17 cellular contexts compared by ENCODE assay signal in the genomic region with DNA sequence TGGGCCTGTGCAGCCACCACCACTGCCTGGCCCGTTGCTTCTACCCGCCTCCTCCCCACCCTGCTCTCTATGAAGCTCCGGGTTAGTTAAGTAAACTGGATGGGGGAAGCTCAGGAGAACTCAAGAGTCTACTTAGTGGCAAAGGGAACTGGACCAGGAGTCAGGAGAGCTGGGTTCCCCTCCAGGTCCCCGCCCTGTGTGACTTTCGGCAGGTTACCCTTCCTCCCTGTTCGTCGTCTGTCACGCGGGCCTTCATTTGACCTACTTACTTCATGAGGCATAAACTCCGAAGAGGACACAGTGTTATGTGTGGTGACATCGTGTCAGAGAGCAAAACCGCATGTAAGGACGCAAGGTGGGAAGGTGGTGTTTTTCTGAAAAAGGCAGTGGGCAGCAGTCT.
A peak's percentile ranks its signal among the peaks of the same experiment; 100 is the strongest.
DNase-seq lines count a peak whose midpoint lies in the region; FAIRE-seq and TF ChIP-seq lines count a peak whose summit lies in the region.
"Had no signal": no experiment of that assay in that cellular context is flagged by ENCODE, and none has a peak within 500 bp of the region (broad histone marks: within the 10 kb centered on the region; RNA-seq: fewer than 3 reads in every experiment).

No MANE protein-coding gene starts in this region.

- H3K27me3 Mint-ChIP-seq in endodermal cell (ENCODE audit: insufficient read depth) (no peaks in the 10 kb centered on the region), type B pancreatic cell (no peaks in the 10 kb centered on the region)
- H3K27me3 Mint-ChIP-seq: CD4-positive, alpha-beta memory T cell had no signal

- no peaks in the 10 kb centered on the region for H3K9me3 Mint-ChIP-seq in endodermal cell
- no peaks in the 10 kb centered on the region for H3K9me3 Mint-ChIP-seq in type B pancreatic cell

- H3K36me3 ChIP-seq in endodermal cell (ENCODE audit: control insufficient read depth, insufficient read depth, low read length) (peaks cover 23% of the 10 kb centered on the region), kidney (ENCODE audit: control insufficient read depth in 1 of 2, insufficient read depth in 2 of 2, low read length in 2 of 2) (peaks cover 13 to 18% of the 10 kb centered on the region in 2 donors), sigmoid colon (peaks cover 18 to 89% (median 49%) of the 10 kb centered on the region in 4 donors), H7 (replicated peaks; ENCODE audit: control insufficient read depth, insufficient read depth, low read length) (peaks cover 3% of the 10 kb centered on the region)
- H3K36me3 ChIP-seq: BE2C had no signal

- TF ChIP-seq CTCF in endodermal cell (conservative IDR thresholded peaks at IDR 0.05) (no peak), kidney (IDR thresholded peaks at IDR 0.05; ENCODE audit: borderline replicate concordance, extremely low read depth, insufficient read depth) (no peak), sigmoid colon (IDR thresholded peaks at IDR 0.05) (no peak), type B pancreatic cell (conservative IDR thresholded peaks at IDR 0.05) (no peak), RWPE1 (conservative IDR thresholded peaks at IDR 0.05; ENCODE audit: low read depth) (no peak)

- H3K36me3 Mint-ChIP-seq in endodermal cell (ENCODE audit: low read depth) (peaks cover 32% of the 10 kb centered on the region), type B pancreatic cell (peaks cover 15% of the 10 kb centered on the region)

- no peak for TF ChIP-seq EP300 in sigmoid colon (IDR thresholded peaks at IDR 0.05)

- FAIRE-seq in kidney (lab: Jason Lieb, UNC): no peak
- FAIRE-seq: A549, GM12892 had no signal

- H3K4me1 ChIP-seq in endodermal cell (ENCODE audit: control insufficient read depth, insufficient read depth, low read length) (peaks cover 10% of the 10 kb centered on the region), kidney (ENCODE audit: control insufficient read depth in 1 of 2, insufficient read depth in 1 of 2, low read depth in 1 of 2, low read length in 2 of 2) (no peaks in the 10 kb centered on the region), sigmoid colon (peaks cover 0 to 35% (median 22%) of the 10 kb centered on the region in 4 donors)
- H3K4me1 ChIP-seq: A549, BE2C had no signal

- H3K4me3 Mint-ChIP-seq in endodermal cell (no peak overlapping the region), type B pancreatic cell (no peak overlapping the region)
- H3K4me3 Mint-ChIP-seq: CD4-positive, alpha-beta memory T cell had no signal

- H3K4me1 Mint-ChIP-seq in endodermal cell (peaks cover 23% of the 10 kb centered on the region), type B pancreatic cell (ENCODE audit: unreplicated experiment) (peaks cover 8% of the 10 kb centered on the region)

- 80 to 86% methylated on average over 2 to 13 of the region's 13 CpGs for WGBS in endodermal cell (ENCODE audit: insufficient coverage in 1 of 2, insufficient read length in 1 of 2), 2 experiments
- whole genome bisulfite sequencing in sigmoid colon, 2 donors: 82 to 87% methylated on average over 13 of the region's 13 CpGs

- H3K4me3 ChIP-seq in endodermal cell (ENCODE audit: low read length): no peak overlapping the region
- no peak overlapping the region for H3K4me3 ChIP-seq in kidney (ENCODE audit: low read length in 2 of 2)
- no peak overlapping the region for H3K4me3 ChIP-seq in sigmoid colon
- H3K4me3 ChIP-seq in H7 (ENCODE audit: insufficient read depth, low read depth, low read length): no peak overlapping the region
- H3K4me3 ChIP-seq: A549, HAP-1 had no signal

- intact Hi-C loops in kidney (cut with DNase I): no loop called here
- intact Hi-C loops in sigmoid colon (cut with DNase I): loop anchor here (10.0 kb wide), 1 partner anchor 69 kb away; no protein-coding TSS in a partner anchor

- DNase-seq in endodermal cell (no peak), kidney (peak; percentile 29), sigmoid colon (no peak), type B pancreatic cell (ENCODE audit: extremely low spot score, unreplicated experiment) (no peak), H7 (no peak), RWPE1 (ENCODE audit: low spot score) (no peak)
- DNase-seq in activated CD4-positive, CD25-positive, alpha-beta regulatory T cell (lab: John Stamatoyannopoulos, UW): no peak
- DNase-seq: BE2C; CD4-positive, alpha-beta memory T cell; DMS79 treated with DMSO at 0.1 percent for 48 hours; EL; GDM1; GOT3 had no signal

- H3K9me3 ChIP-seq in endodermal cell (ENCODE audit: control insufficient read depth, low read length): no peaks in the 10 kb centered on the region
- no peaks in the 10 kb centered on the region for H3K9me3 ChIP-seq in kidney (ENCODE audit: control insufficient read depth in 1 of 2, low read length in 2 of 2)
- no peaks in the 10 kb centered on the region for H3K9me3 ChIP-seq in sigmoid colon
- H3K9me3 ChIP-seq: A549, BE2C, HAP-1 had no signal

- H3K9ac ChIP-seq in endodermal cell (ENCODE audit: extremely low read depth, low read length, poor library complexity, severe bottlenecking) (no peak overlapping the region), kidney (ENCODE audit: low read length in 2 of 2) (no peak overlapping the region)

- CTCF ChIA-PET in RWPE1 (lab: Yijun Ruan, JAX): no interaction called here

- no peak overlapping the region for H3K27ac ChIP-seq in endodermal cell (ENCODE audit: low read depth, low read length)
- H3K27ac ChIP-seq in kidney (ENCODE audit: low read depth in 2 of 2, low read length in 2 of 2): no peak overlapping the region
- H3K27ac ChIP-seq in sigmoid colon: peak overlapping the region in 3 of 4 donors; percentile 64 to 77 (median 68)
- no peak overlapping the region for H3K27ac ChIP-seq in RWPE1
- H3K27ac ChIP-seq: A549, C4-2B had no signal

- H3K27me3 ChIP-seq in endodermal cell (ENCODE audit: control insufficient read depth, insufficient read depth, low read length, poor library complexity, severe bottlenecking) (no peaks in the 10 kb centered on the region), sigmoid colon (no peaks in the 10 kb centered on the region), H7 (ENCODE audit: control insufficient read depth, insufficient read depth, low read length) (no peaks in the 10 kb centered on the region)
- H3K27me3 ChIP-seq: BE2C had no signal

- no peak for TF ChIP-seq POLR2A in sigmoid colon (IDR thresholded peaks at IDR 0.05)

- H3K27ac Mint-ChIP-seq in endodermal cell (peak overlapping the region; percentile 39), type B pancreatic cell (peak overlapping the region; percentile 64)

- POLR2A ChIA-PET in RWPE1 (lab: Yijun Ruan, JAX; ENCODE audit: low non-redundant PET): no interaction called here

Comparison
In these comparisons a context has a peak if more than half of its experiments do, and no peak if none do; other contexts are left out.
1. H3K27ac ChIP-seq: peak in sigmoid colon (3 of 4); none in endodermal cell (single experiment), kidney (0 of 2) and RWPE1 (single experiment).